In the genomic region with DNA sequence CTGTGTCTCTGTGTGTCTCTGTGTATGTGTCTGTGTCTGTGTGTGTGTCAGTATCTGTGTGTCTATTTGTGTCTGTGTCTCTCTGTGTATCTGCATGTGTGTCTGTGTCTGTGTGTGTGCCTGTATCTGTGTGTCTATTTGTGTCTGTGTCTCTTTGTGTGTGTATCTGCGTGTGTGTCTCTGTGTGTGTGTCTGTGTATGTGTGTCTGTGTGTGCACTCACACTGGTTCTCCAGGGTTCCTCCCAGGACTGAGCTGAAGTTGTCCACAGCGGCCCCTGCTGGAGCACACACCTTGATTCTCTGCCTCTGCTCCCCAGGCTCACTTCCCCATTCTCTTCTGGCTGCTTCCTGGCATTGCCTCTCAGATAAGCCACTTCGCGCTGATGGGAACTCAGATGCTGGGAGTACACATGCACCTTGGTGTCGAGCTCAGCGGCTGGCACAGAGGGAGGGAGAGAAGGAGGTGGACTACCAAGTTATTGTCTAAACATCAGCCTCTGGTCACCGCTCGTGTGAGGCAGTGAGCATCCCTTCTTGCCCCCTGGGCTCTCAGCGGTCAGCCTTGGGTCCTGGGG, we compare ENCODE assay signal across 1 cellular context.
TF ChIP-seq lines count a peak whose summit lies in the region.

No MANE protein-coding gene starts in this region.

TF ChIP-seq in HCT116, 20 proteins besides CTCF, POLR2A, EP300 and RAD21 (continued from another document):
- TF ChIP-seq, protein P1, sequence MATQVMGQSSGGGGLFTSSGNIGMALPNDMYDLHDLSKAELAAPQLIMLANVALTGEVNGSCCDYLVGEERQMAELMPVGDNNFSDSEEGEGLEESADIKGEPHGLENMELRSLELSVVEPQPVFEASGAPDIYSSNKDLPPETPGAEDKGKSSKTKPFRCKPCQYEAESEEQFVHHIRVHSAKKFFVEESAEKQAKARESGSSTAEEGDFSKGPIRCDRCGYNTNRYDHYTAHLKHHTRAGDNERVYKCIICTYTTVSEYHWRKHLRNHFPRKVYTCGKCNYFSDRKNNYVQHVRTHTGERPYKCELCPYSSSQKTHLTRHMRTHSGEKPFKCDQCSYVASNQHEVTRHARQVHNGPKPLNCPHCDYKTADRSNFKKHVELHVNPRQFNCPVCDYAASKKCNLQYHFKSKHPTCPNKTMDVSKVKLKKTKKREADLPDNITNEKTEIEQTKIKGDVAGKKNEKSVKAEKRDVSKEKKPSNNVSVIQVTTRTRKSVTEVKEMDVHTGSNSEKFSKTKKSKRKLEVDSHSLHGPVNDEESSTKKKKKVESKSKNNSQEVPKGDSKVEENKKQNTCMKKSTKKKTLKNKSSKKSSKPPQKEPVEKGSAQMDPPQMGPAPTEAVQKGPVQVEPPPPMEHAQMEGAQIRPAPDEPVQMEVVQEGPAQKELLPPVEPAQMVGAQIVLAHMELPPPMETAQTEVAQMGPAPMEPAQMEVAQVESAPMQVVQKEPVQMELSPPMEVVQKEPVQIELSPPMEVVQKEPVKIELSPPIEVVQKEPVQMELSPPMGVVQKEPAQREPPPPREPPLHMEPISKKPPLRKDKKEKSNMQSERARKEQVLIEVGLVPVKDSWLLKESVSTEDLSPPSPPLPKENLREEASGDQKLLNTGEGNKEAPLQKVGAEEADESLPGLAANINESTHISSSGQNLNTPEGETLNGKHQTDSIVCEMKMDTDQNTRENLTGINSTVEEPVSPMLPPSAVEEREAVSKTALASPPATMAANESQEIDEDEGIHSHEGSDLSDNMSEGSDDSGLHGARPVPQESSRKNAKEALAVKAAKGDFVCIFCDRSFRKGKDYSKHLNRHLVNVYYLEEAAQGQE (IDR thresholded peaks at IDR 0.05; ENCODE audit: low read depth) = no peak
- TF ChIP-seq JUND (IDR thresholded peaks at IDR 0.05) = no peak
- TF ChIP-seq FOSL1 (IDR thresholded peaks at IDR 0.05; ENCODE audit: low read depth) = no peak
- TF ChIP-seq ZFX (IDR thresholded peaks at IDR 0.05) = no peak
